1 cellular context compared by ENCODE assay signal in the genomic region with DNA sequence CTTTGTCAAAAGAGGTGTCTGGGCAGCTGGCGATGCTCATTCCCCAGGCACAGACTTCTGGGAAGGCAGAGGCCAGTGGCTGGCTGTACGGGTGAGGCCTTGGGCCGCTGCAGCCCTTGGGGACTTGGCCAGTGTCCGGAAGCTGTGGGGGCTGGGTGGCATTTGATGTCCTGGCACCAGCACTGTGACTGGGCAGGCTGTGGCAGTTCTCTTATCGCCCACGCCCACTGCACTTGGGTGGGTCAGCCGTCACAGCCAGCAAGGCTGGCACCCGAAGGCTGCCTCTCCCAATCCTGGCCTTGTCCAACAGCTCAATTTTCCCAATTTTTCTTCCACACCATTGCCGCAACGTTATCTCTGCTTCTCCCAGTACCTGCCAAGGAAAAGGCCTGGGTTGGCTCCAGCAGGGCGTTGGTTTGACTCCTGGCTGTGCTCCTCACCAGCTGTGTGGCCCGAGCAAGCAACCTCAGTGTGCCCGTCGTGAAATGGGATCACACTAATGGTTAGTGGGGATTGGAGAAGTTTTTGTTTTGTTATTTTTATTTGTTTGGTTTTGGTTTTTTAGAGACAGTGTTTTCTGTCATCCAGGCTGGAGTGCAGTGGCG.
TF ChIP-seq lines count a peak whose summit lies in the region.

No MANE protein-coding gene starts in this region.

TF ChIP-seq in HepG2, 621 proteins besides CTCF, POLR2A, EP300 and RAD21:
- TF ChIP-seq ZNF839 (CRISPR knock-in tag; IDR thresholded peaks at IDR 0.05; ENCODE audit: borderline replicate concordance) (no peak), ZNF629 (CRISPR knock-in tag; conservative IDR thresholded peaks at IDR 0.05) (peak; percentile 29; the same call in 1 of the 2 replicates), ZNF713 (CRISPR knock-in tag; IDR thresholded peaks at IDR 0.05) (no peak), HNRNPL (IDR thresholded peaks at IDR 0.05; ENCODE audit: low read depth, low read length) (0 out of 2 replicates have a peak, but pooled peaks have one; percentile 27), PHF21A (CRISPR knock-in tag; IDR thresholded peaks at IDR 0.05) (no peak)
TF ChIP-seq in HepG2: peak in this region for 2.
